ENCODE assay signal across 11 cellular contexts in genomic region chr2:429575-430254, GRCh38.
DNase-seq lines count a peak whose midpoint lies in the region; ATAC-seq and TF ChIP-seq lines count a peak whose summit lies in the region.
"Had no signal": no experiment of that assay in that cellular context is flagged by ENCODE, and none has a peak within 500 bp of the region (broad histone marks: within the 10 kb centered on the region; RNA-seq: fewer than 3 reads in every experiment).

No MANE protein-coding gene starts in this region.

- H3K4me1 ChIP-seq in Caco-2, result no peaks in the 10 kb centered on the region
- H3K4me1 ChIP-seq: suprapubic skin had no signal

- TF ChIP-seq CTCF in Caco-2 (IDR thresholded peaks at IDR 0.05; ENCODE audit: insufficient read depth in 1 of 2, low read depth in 1 of 2, low read length in 1 of 2, severe bottlenecking in 1 of 2, unreplicated experiment in 1 of 2), result no peak

- no peaks in the 10 kb centered on the region for H3K9me3 Mint-ChIP-seq in activated CD4-positive, alpha-beta T cell treated with anti-CD3 and anti-CD28 coated beads, Interleukin-2, amount 10 ng/mL, durations not matched to agents 7 days and 5 days
- H3K9me3 Mint-ChIP-seq in effector memory CD8-positive, alpha-beta T cell, result peaks cover 0 to 3% of the 10 kb centered on the region in 2 donors
- no peaks in the 10 kb centered on the region for H3K9me3 Mint-ChIP-seq in Caco-2 (ENCODE audit: unreplicated experiment)

- H3K4me3 Mint-ChIP-seq in activated CD4-positive, alpha-beta T cell treated with anti-CD3 and anti-CD28 coated beads, Interleukin-2, amount 10 ng/mL, durations not matched to agents 7 days and 5 days, result peak overlapping the region; percentile 53
- H3K4me3 Mint-ChIP-seq in T-helper 17 cell (peak overlapping the region; percentile 87), Caco-2 (ENCODE audit: unreplicated experiment) (no peak overlapping the region)
- peak overlapping the region; percentile 81 to 82 for H3K4me3 Mint-ChIP-seq in effector memory CD8-positive, alpha-beta T cell

- no peak overlapping the region for H3K4me3 ChIP-seq in Caco-2 (ENCODE audit: low read depth, low read length)
- H3K4me3 ChIP-seq: suprapubic skin had no signal

- H3K9me3 ChIP-seq in T-helper 17 cell (ENCODE audit: control insufficient read depth, low read length, poor library complexity, severe bottlenecking), result no peaks in the 10 kb centered on the region
- no peaks in the 10 kb centered on the region for H3K9me3 ChIP-seq in Caco-2
- H3K9me3 ChIP-seq: suprapubic skin had no signal

- POLR2A ChIA-PET in activated CD4-positive, alpha-beta T cell treated with anti-CD3 and anti-CD28 coated beads, Interleukin-2, amount 10 ng/mL, durations not matched to agents 7 days and 5 days (lab: Charles Lee), result no interaction called here
- POLR2A ChIA-PET in Caco-2 (lab: Charles Lee), result no interaction called here

- peak; percentile 35 for DNase-seq in activated CD4-positive, alpha-beta T cell treated with anti-CD3 and anti-CD28 coated beads, Interleukin-2, amount 10 ng/mL, durations not matched to agents 7 days and 5 days
- DNase-seq in activated CD4-positive, alpha-beta T cell treated with anti-CD3 and anti-CD28 coated beads, Interleukin-2, amount 50 U/mL, for 4 hours, result no peak
- DNase-seq in T-helper 17 cell (no peak), Caco-2 (no peak), head of caudate nucleus (no peak), sciatic nerve (ENCODE audit: low spot score) (no peak)
- peak; percentile 15 to 37 (median 25) for DNase-seq in effector memory CD8-positive, alpha-beta T cell
- peak; percentile 28 for DNase-seq in stimulated activated naive CD8-positive, alpha-beta T cell treated with anti-CD3 and anti-CD28 coated beads, Interleukin-15, Interleukin-2, amounts not matched to agents 100 U/mL and 50 U/mL, for 24 hours
- DNase-seq: NCI-H2081, nucleus accumbens had no signal

- intact Hi-C loops in Caco-2 (cut with micrococcal nuclease; ENCODE audit: unreplicated experiment) (no loop called here), head of caudate nucleus (cut with DNase I) (no loop called here), sciatic nerve (cut with DNase I) (no loop called here)

- peaks cover 2% of the 10 kb centered on the region for H3K27me3 Mint-ChIP-seq in activated CD4-positive, alpha-beta T cell treated with anti-CD3 and anti-CD28 coated beads, Interleukin-2, amount 10 ng/mL, durations not matched to agents 7 days and 5 days
- H3K27me3 Mint-ChIP-seq in T-helper 17 cell, result peaks cover 6% of the 10 kb centered on the region
- no peaks in the 10 kb centered on the region for H3K27me3 Mint-ChIP-seq in effector memory CD8-positive, alpha-beta T cell
- peaks cover 11% of the 10 kb centered on the region for H3K27me3 Mint-ChIP-seq in Caco-2 (ENCODE audit: insufficient read depth, unreplicated experiment)

- peaks cover 2% of the 10 kb centered on the region for H3K36me3 Mint-ChIP-seq in activated CD4-positive, alpha-beta T cell treated with anti-CD3 and anti-CD28 coated beads, Interleukin-2, amount 10 ng/mL, durations not matched to agents 7 days and 5 days (ENCODE audit: low read depth)
- H3K36me3 Mint-ChIP-seq in T-helper 17 cell (ENCODE audit: low read depth), result no peaks in the 10 kb centered on the region
- peaks cover 7% of the 10 kb centered on the region for H3K36me3 Mint-ChIP-seq in effector memory CD8-positive, alpha-beta T cell (ENCODE audit: insufficient read depth)
- no peaks in the 10 kb centered on the region for H3K36me3 Mint-ChIP-seq in Caco-2 (ENCODE audit: insufficient read depth, unreplicated experiment)

- BruUV-seq in Caco-2 (replicated peaks; lab: Mats Ljungman, UMichigan), result no TSS peak

- ATAC-seq in T-helper 17 cell, result peak; percentile 82
- ATAC-seq in effector memory CD8-positive, alpha-beta T cell (replicated peaks), result peak; percentile 91
- peak; percentile 60 for ATAC-seq in stimulated activated naive CD8-positive, alpha-beta T cell treated with anti-CD3 and anti-CD28 coated beads, Interleukin-15, Interleukin-2, amounts not matched to agents 100 U/mL and 50 U/mL, for 24 hours
- ATAC-seq in sciatic nerve, result no peak

- H3K27me3 ChIP-seq in Caco-2 (replicated peaks; ENCODE audit: control insufficient read depth, insufficient read depth, low read length), result no peaks in the 10 kb centered on the region
- H3K27me3 ChIP-seq: suprapubic skin had no signal

- H3K4me1 Mint-ChIP-seq in activated CD4-positive, alpha-beta T cell treated with anti-CD3 and anti-CD28 coated beads, Interleukin-2, amount 10 ng/mL, durations not matched to agents 7 days and 5 days, result peaks cover 26% of the 10 kb centered on the region
- peaks cover 13% of the 10 kb centered on the region for H3K4me1 Mint-ChIP-seq in T-helper 17 cell
- H3K4me1 Mint-ChIP-seq in effector memory CD8-positive, alpha-beta T cell (ENCODE audit: low read depth in 2 of 2), result peaks cover 27 to 30% of the 10 kb centered on the region in 2 donors
- no peaks in the 10 kb centered on the region for H3K4me1 Mint-ChIP-seq in Caco-2 (ENCODE audit: low read depth, unreplicated experiment)

- CTCF ChIA-PET in activated CD4-positive, alpha-beta T cell treated with anti-CD3 and anti-CD28 coated beads, Interleukin-2, amount 10 ng/mL, durations not matched to agents 7 days and 5 days (lab: Charles Lee), result interaction anchor here (1.0 kb wide), 1 partner anchor 73 kb away, joined by 3 read pairs; no protein-coding TSS in a partner anchor
- CTCF ChIA-PET in Caco-2 (lab: Charles Lee), result no interaction called here

- peak overlapping the region; percentile 93 for H3K27ac Mint-ChIP-seq in activated CD4-positive, alpha-beta T cell treated with anti-CD3 and anti-CD28 coated beads, Interleukin-2, amount 10 ng/mL, durations not matched to agents 7 days and 5 days
- H3K27ac Mint-ChIP-seq in T-helper 17 cell (peak overlapping the region; percentile 97), Caco-2 (ENCODE audit: unreplicated experiment) (no peak overlapping the region)
- peak overlapping the region; percentile 94 to 96 for H3K27ac Mint-ChIP-seq in effector memory CD8-positive, alpha-beta T cell

- H3K36me3 ChIP-seq in Caco-2 (ENCODE audit: control insufficient read depth, insufficient read depth, low read length), result no peaks in the 10 kb centered on the region
- H3K36me3 ChIP-seq: suprapubic skin had no signal

Comparison
In these comparisons a context has a peak if more than half of its experiments do, and no peak if none do; other contexts are left out.
1. DNase-seq: peak in activated CD4-positive, alpha-beta T cell treated with anti-CD3 and anti-CD28 coated beads, Interleukin-2, amount 10 ng/mL, durations not matched to agents 7 days and 5 days (single experiment), effector memory CD8-positive, alpha-beta T cell (3 of 3) and stimulated activated naive CD8-positive, alpha-beta T cell treated with anti-CD3 and anti-CD28 coated beads, Interleukin-15, Interleukin-2, amounts not matched to agents 100 U/mL and 50 U/mL, for 24 hours (single experiment); none in activated CD4-positive, alpha-beta T cell treated with anti-CD3 and anti-CD28 coated beads, Interleukin-2, amount 50 U/mL, for 4 hours (0 of 2), T-helper 17 cell (0 of 3), Caco-2 (0 of 2), head of caudate nucleus (0 of 42) and sciatic nerve (single experiment).